ENCODE assay signal across 1 cellular context in genomic region chr2:234029150-234029733, GRCh38.
TF ChIP-seq lines count a peak whose summit lies in the region.

No MANE protein-coding gene starts in this region.

TF ChIP-seq in HepG2, 621 proteins besides CTCF, POLR2A, EP300 and RAD21 (continued from another document):
- TF ChIP-seq ZNF646 (CRISPR knock-in tag; IDR thresholded peaks at IDR 0.05) (no peak), SKIL (CRISPR knock-in tag; IDR thresholded peaks at IDR 0.05; ENCODE audit: borderline replicate concordance) (no peak), ZNF629 (CRISPR knock-in tag; conservative IDR thresholded peaks at IDR 0.05) (no peak), ZBTB46 (CRISPR knock-in tag; IDR thresholded peaks at IDR 0.05; ENCODE audit: borderline replicate concordance) (no peak), POLR2AphosphoS5 (IDR thresholded peaks at IDR 0.05; ENCODE audit: low read depth, low read length) (no peak), MAZ (IDR thresholded peaks at IDR 0.05; ENCODE audit: borderline replicate concordance, low read depth, low read length) (no peak), MAZ (CRISPR knock-in tag; IDR thresholded peaks at IDR 0.05; ENCODE audit: low read depth) (no peak), SP5 (CRISPR knock-in tag; IDR thresholded peaks at IDR 0.05; ENCODE audit: borderline replicate concordance, low read depth) (no peak), GZF1 (CRISPR knock-in tag; IDR thresholded peaks at IDR 0.05) (no peak), MXD1 (CRISPR knock-in tag; IDR thresholded peaks at IDR 0.05) (no peak), ZEB1 (IDR thresholded peaks at IDR 0.05; ENCODE audit: insufficient replicate concordance, low read depth) (no peak), ARID4A (CRISPR knock-in tag; IDR thresholded peaks at IDR 0.05; ENCODE audit: borderline replicate concordance) (no peak), ZFP90 (CRISPR knock-in tag; IDR thresholded peaks at IDR 0.05; ENCODE audit: borderline replicate concordance) (no peak)
